ENCODE assay signal across 13 cellular contexts in the genomic region with DNA sequence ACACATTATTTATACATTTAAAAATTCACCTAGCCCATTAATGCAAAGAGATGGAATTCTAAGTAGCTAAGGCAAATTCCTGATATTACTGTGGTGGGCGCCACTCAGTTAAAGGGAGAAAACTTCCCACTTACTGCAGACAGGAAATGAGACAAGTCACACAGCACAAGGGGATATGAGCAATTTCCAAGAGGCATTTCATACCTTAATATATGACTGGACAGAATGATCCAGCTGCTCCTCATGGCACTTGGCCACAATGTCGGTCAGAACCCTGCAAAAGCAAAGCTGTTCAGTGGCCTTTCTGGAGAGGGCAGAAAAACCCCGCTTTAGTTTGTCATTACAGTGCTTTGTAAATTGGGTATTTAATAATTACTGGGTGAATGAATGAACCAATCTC.
DNase-seq lines count a peak whose midpoint lies in the region; ATAC-seq, FAIRE-seq and TF ChIP-seq lines count a peak whose summit lies in the region.
"Had no signal": no experiment of that assay in that cellular context is flagged by ENCODE, and none has a peak within 500 bp of the region (broad histone marks: within the 10 kb centered on the region; RNA-seq: fewer than 3 reads in every experiment).

No MANE protein-coding gene starts in this region.

- no peak overlapping the region for H3K9ac ChIP-seq in mesenchymal stem cell (ENCODE audit: low read length)

- no peak overlapping the region for H2BK5ac ChIP-seq in mesenchymal stem cell (ENCODE audit: low read depth, low read length, poor library complexity, severe bottlenecking)

- CTCF ChIA-PET in BJ (lab: Yijun Ruan, JAX), result no interaction called here

- no peak overlapping the region for H2AFZ ChIP-seq in mesenchymal stem cell (ENCODE audit: low read depth, low read length)

- H4K91ac ChIP-seq in mesenchymal stem cell (ENCODE audit: low read length), result no peak overlapping the region

- H4K8ac ChIP-seq in mesenchymal stem cell (ENCODE audit: low read length), result no peak overlapping the region

- peaks cover 4% of the 10 kb centered on the region for H3K79me1 ChIP-seq in mesenchymal stem cell (replicated peaks; ENCODE audit: low read length, poor library complexity, severe bottlenecking)

- TF ChIP-seq EP300 in gastroesophageal sphincter (IDR thresholded peaks at IDR 0.05), result no peak

- H3K4me1 ChIP-seq in mesenchymal stem cell (ENCODE audit: control insufficient read depth, insufficient read depth, low read depth, low read length) (no peaks in the 10 kb centered on the region), gastroesophageal sphincter (no peaks in the 10 kb centered on the region)
- H3K4me1 ChIP-seq: esophagus squamous epithelium had no signal

- no peak overlapping the region for H3K4ac ChIP-seq in mesenchymal stem cell (ENCODE audit: low read depth in 1 of 2, low read length in 2 of 2)

- no peak overlapping the region for H3K4me2 ChIP-seq in mesenchymal stem cell (ENCODE audit: low read length, poor library complexity, severe bottlenecking)

- no peak overlapping the region for H2BK12ac ChIP-seq in mesenchymal stem cell (ENCODE audit: low read length in 2 of 2)

- FAIRE-seq in bronchial epithelial cell (lab: Jason Lieb, UNC), result no peak

- H3K18ac ChIP-seq in mesenchymal stem cell (ENCODE audit: low read depth in 1 of 2, low read length in 2 of 2), result no peak overlapping the region

- no peak overlapping the region for H3K4me3 ChIP-seq in BJ (ENCODE audit: low read depth, low read length)
- no peak overlapping the region for H3K4me3 ChIP-seq in bronchial epithelial cell (ENCODE audit: low read depth, low read length)
- H3K4me3 ChIP-seq in mesenchymal stem cell (ENCODE audit: insufficient read depth in 1 of 2, low read depth in 1 of 2, low read length in 2 of 2), result no peak overlapping the region
- no peak overlapping the region for H3K4me3 ChIP-seq in gastroesophageal sphincter
- H3K4me3 ChIP-seq: adrenal gland, esophagus squamous epithelium had no signal

- TF ChIP-seq POLR2A in gastroesophageal sphincter (IDR thresholded peaks at IDR 0.05), result no peak

- no peak overlapping the region for H2AK5ac ChIP-seq in mesenchymal stem cell (ENCODE audit: low read length, severe bottlenecking)

- ATAC-seq in gastroesophageal sphincter (no peak), GM18502 (IDR thresholded peaks at IDR 0.05; ENCODE audit: poor library complexity, unreplicated experiment) (no peak)

- 15% methylated on average over 2 of the region's 3 CpGs for WGBS in mesenchymal stem cell
- WGBS in gastroesophageal sphincter (ENCODE audit: low coverage in 1 of 2), 2 donors, result 51 to 66% methylated on average over 3 of the region's 3 CpGs

- H2BK120ac ChIP-seq in mesenchymal stem cell (ENCODE audit: low read depth, low read length), result no peak overlapping the region

- H3K9me3 ChIP-seq in mesenchymal stem cell (ENCODE audit: control insufficient read depth, low read length) (peaks cover 8% of the 10 kb centered on the region), gastroesophageal sphincter (no peaks in the 10 kb centered on the region)
- H3K9me3 ChIP-seq: adrenal gland, esophagus squamous epithelium had no signal

- TF ChIP-seq CTCF in BJ (IDR thresholded peaks at IDR 0.05; ENCODE audit: insufficient read depth, low read depth, low read length), result no peak
- no peak for TF ChIP-seq CTCF in bronchial epithelial cell (IDR thresholded peaks at IDR 0.05; ENCODE audit: insufficient read depth, low read length, severe bottlenecking)
- TF ChIP-seq CTCF in gastroesophageal sphincter (IDR thresholded peaks at IDR 0.05), result no peak

- H3K36me3 ChIP-seq in BJ (ENCODE audit: control insufficient read depth, insufficient read depth, low read length), result peaks cover 3% of the 10 kb centered on the region
- H3K36me3 ChIP-seq in bronchial epithelial cell (ENCODE audit: control insufficient read depth, insufficient read depth, low read length), result no peaks in the 10 kb centered on the region
- peaks cover 7 to 78% of the 10 kb centered on the region in 2 experiments for H3K36me3 ChIP-seq in mesenchymal stem cell (ENCODE audit: control insufficient read depth in 1 of 2, insufficient read depth in 2 of 2, low read depth in 1 of 2, low read length in 2 of 2)
- no peaks in the 10 kb centered on the region for H3K36me3 ChIP-seq in gastroesophageal sphincter

- H3K27ac ChIP-seq in mesenchymal stem cell (ENCODE audit: low read length, poor library complexity, severe bottlenecking) (peak overlapping the region; percentile 52), gastroesophageal sphincter (no peak overlapping the region)
- H3K27ac ChIP-seq: esophagus squamous epithelium had no signal

- no peak overlapping the region for H2BK15ac ChIP-seq in mesenchymal stem cell (ENCODE audit: low read depth, poor library complexity, severe bottlenecking)

- POLR2A ChIA-PET in BJ (lab: Charles Lee), result no interaction called here

- H3K27me3 ChIP-seq in BJ (ENCODE audit: control insufficient read depth, insufficient read depth, low read length) (no peaks in the 10 kb centered on the region), bronchial epithelial cell (ENCODE audit: control insufficient read depth, insufficient read depth, low read length) (no peaks in the 10 kb centered on the region), mesenchymal stem cell (ENCODE audit: control insufficient read depth in 1 of 2, insufficient read depth in 1 of 2, low read length in 2 of 2) (no peaks in the 10 kb centered on the region), gastroesophageal sphincter (no peaks in the 10 kb centered on the region)
- H3K27me3 ChIP-seq: adrenal gland, esophagus squamous epithelium had no signal

- DNase-seq in BJ (ENCODE audit: low read depth), result peak; percentile 44
- peak; percentile 95 for DNase-seq in HS-5 (ENCODE audit: low read depth)
- peak; percentile 87 for DNase-seq in bronchial epithelial cell (ENCODE audit: low read depth)
- peak; percentile 62 for DNase-seq in mesenchymal stem cell
- no peak for DNase-seq in germinal center (ENCODE audit: low spot score)
- DNase-seq in NK-92 treated with Interleukin-12 subunit alpha and Interleukin-12 subunit beta, amount 100 ng/mL, for 24 hours (lab: John Stamatoyannopoulos, UW), result no peak
- DNase-seq: activated CD4-positive, alpha-beta T cell treated with anti-CD3 and anti-CD28 coated beads, Interleukin-2, amount 50 U/mL, for 4 hours; esophagus squamous epithelium; KG1; stimulated activated naive CD4-positive, alpha-beta T cell had no signal

- H3K23ac ChIP-seq in mesenchymal stem cell (ENCODE audit: low read length in 2 of 2), result no peak overlapping the region

- H3K14ac ChIP-seq in mesenchymal stem cell (ENCODE audit: low read length in 2 of 2), result no peak overlapping the region

Comparison
In these comparisons a context has a peak if more than half of its experiments do, and no peak if none do; other contexts are left out.
1. DNase-seq: peak in BJ (single experiment), HS-5 (single experiment), bronchial epithelial cell (single experiment) and mesenchymal stem cell (single experiment); none in germinal center (single experiment) and NK-92 treated with Interleukin-12 subunit alpha and Interleukin-12 subunit beta, amount 100 ng/mL, for 24 hours (single experiment).